ENCODE assay signal across 8 cellular contexts in genomic region chr9:110047232-110047954, GRCh38.
A peak's percentile ranks its signal among the peaks of the same experiment; 100 is the strongest.
DNase-seq lines count a peak whose midpoint lies in the region; ATAC-seq, FAIRE-seq and TF ChIP-seq lines count a peak whose summit lies in the region.

No MANE protein-coding gene starts in this region.

- ATAC-seq in GM21737 (IDR thresholded peaks at IDR 0.05; ENCODE audit: unreplicated experiment) (peak; percentile 24), T-cell (replicated peaks in 1 of 4) (no peak), HG03521 (IDR thresholded peaks at IDR 0.05; ENCODE audit: unreplicated experiment) (no peak)

- no peak overlapping the region for H3K27ac ChIP-seq in CD8-positive, alpha-beta memory T cell (ENCODE audit: low read depth, low read length)
- H3K27ac ChIP-seq in kidney (ENCODE audit: low read depth in 2 of 2, low read length in 2 of 2): no peak overlapping the region

- peaks cover 2% of the 10 kb centered on the region for H3K27me3 ChIP-seq in CD8-positive, alpha-beta memory T cell (ENCODE audit: insufficient read depth, low read length, poor library complexity, severe bottlenecking)

- H3K27me3 Mint-ChIP-seq in CD8-positive, alpha-beta memory T cell: peaks cover 25 to 26% of the 10 kb centered on the region in 2 donors
- H3K27me3 Mint-ChIP-seq in T-cell: peaks cover 0 to 6% of the 10 kb centered on the region in 2 donors

- POLR2A ChIA-PET in CD8-positive, alpha-beta memory T cell (lab: Charles Lee): no interaction called here
- POLR2A ChIA-PET in T-cell (lab: Charles Lee): no interaction called here

- intact Hi-C loops in kidney (cut with DNase I): no loop called here

- peak overlapping the region in 2 of 8 donors; percentile 10 to 80 for H3K27ac Mint-ChIP-seq in CD8-positive, alpha-beta memory T cell
- peak overlapping the region; percentile 44 to 55 for H3K27ac Mint-ChIP-seq in T-cell

- H3K36me3 ChIP-seq in CD8-positive, alpha-beta memory T cell (ENCODE audit: insufficient read depth, low read length): no peaks in the 10 kb centered on the region
- H3K36me3 ChIP-seq in kidney (ENCODE audit: control insufficient read depth in 1 of 2, insufficient read depth in 2 of 2, low read length in 2 of 2): no peaks in the 10 kb centered on the region

- H3K4me1 Mint-ChIP-seq in CD8-positive, alpha-beta memory T cell: peaks cover 31 to 45% (median 37%) of the 10 kb centered on the region in 3 donors
- peaks cover 37 to 44% (median 40%) of the 10 kb centered on the region in 3 donors for H3K4me1 Mint-ChIP-seq in T-cell

- peak overlapping the region in 1 of 2 donors; percentile 72 for H3K9ac ChIP-seq in kidney (ENCODE audit: low read length in 2 of 2)

- H3K4me1 ChIP-seq in CD8-positive, alpha-beta memory T cell (ENCODE audit: insufficient read depth, low read length): peaks cover 22% of the 10 kb centered on the region
- peaks cover 0 to 9% of the 10 kb centered on the region in 2 donors for H3K4me1 ChIP-seq in kidney (ENCODE audit: control insufficient read depth in 1 of 2, insufficient read depth in 1 of 2, low read depth in 1 of 2, low read length in 2 of 2)

- no peak for DNase-seq in CD8-positive, alpha-beta memory T cell
- DNase-seq in T-cell (no peak), kidney (no peak), NCI-H1694 treated with DMSO at 0.1 percent for 48 hours (lab: John Stamatoyannopoulos, UW) (no peak), D341Med (ENCODE audit: low spot score) (no peak), OCI-M1 (lab: John Stamatoyannopoulos, UW) (no peak)

- H3K36me3 Mint-ChIP-seq in CD8-positive, alpha-beta memory T cell: peaks cover 0 to 3% (median 0%) of the 10 kb centered on the region in 3 donors
- H3K36me3 Mint-ChIP-seq in T-cell: no peaks in the 10 kb centered on the region

- TF ChIP-seq CTCF in kidney (IDR thresholded peaks at IDR 0.05; ENCODE audit: borderline replicate concordance, extremely low read depth, insufficient read depth): no peak

- FAIRE-seq in kidney (lab: Jason Lieb, UNC): no peak

- H3K4me3 ChIP-seq in CD8-positive, alpha-beta memory T cell (ENCODE audit: low read length): peak overlapping the region; percentile 83
- peak overlapping the region; percentile 87 to 89 for H3K4me3 ChIP-seq in kidney (ENCODE audit: low read length in 2 of 2)

- H3K4me3 Mint-ChIP-seq in CD8-positive, alpha-beta memory T cell: peak overlapping the region; percentile 83 to 93 (median 90)
- H3K4me3 Mint-ChIP-seq in T-cell: peak overlapping the region; percentile 86 to 95 (median 92)

- H3K9me3 ChIP-seq in CD8-positive, alpha-beta memory T cell (ENCODE audit: low read length): no peaks in the 10 kb centered on the region
- no peaks in the 10 kb centered on the region for H3K9me3 ChIP-seq in kidney (ENCODE audit: control insufficient read depth in 1 of 2, low read length in 2 of 2)

- peaks cover 0 to 4% (median 0%) of the 10 kb centered on the region in 5 donors for H3K9me3 Mint-ChIP-seq in CD8-positive, alpha-beta memory T cell
- no peaks in the 10 kb centered on the region for H3K9me3 Mint-ChIP-seq in T-cell

- CTCF ChIA-PET in CD8-positive, alpha-beta memory T cell (lab: Charles Lee): no interaction called here
- CTCF ChIA-PET in T-cell (lab: Charles Lee): interaction anchor here in 1 of 2 donors (0.6 kb wide), 1 partner anchor 10 kb away, joined by 4 read pairs; no protein-coding TSS in a partner anchor
